11 cellular contexts compared by ENCODE assay signal in the genomic region with DNA sequence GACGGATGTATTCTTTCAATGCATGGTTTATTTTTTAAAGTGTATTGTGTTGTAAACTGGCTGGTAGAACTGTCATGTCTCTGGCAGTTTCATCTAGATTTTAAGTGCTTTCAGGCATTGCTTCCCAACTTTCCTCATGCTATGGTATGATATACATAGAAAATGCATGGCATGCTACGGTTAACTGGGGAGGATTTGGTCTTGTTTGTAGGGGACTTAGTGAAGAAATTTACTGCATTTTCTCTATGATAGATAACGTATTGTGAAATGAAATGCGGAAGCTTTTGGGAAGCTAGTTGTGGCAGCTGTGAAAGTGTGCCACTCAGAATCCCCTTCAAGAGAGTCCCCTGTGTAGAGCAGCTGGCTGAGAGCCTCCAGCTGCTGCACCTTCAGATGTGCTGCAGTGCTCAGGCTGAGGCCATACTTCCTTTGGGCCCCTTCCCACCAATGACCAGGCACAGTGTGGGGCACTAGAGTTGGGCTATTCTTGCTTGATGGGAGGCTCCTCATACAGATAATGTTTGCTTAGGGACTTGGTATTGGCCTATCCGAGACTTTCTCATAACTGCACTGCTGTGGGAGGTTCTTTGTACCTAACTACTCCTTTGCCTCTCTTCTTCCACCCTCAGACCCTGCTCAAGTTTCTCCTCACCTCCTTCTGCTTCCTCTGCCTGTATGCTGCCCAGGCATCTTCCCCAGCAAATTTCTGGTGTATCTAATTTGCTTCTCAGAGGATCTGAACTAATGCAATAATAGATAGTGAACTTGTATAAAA. TPM values are rescaled to one million over a fixed set of nuclear protein-coding genes. Genes with fewer than 3 reads are reported as not detected.
DNase-seq lines count a peak whose midpoint lies in the region; ATAC-seq and TF ChIP-seq lines count a peak whose summit lies in the region.
"Had no signal": no experiment of that assay in that cellular context is flagged by ENCODE, and none has a peak within 500 bp of the region (broad histone marks: within the 10 kb centered on the region; RNA-seq: fewer than 3 reads in every experiment).

No MANE protein-coding gene starts in this region.

- DNase-seq in Right ventricle myocardium inferior (ENCODE audit: missing footprints), result no peak
- DNase-seq in right atrium auricular region (ENCODE audit: low spot score), result no peak
- DNase-seq in upper lobe of right lung, result no peak
- no peak for DNase-seq in SK-N-DZ (ENCODE audit: low spot score)
- no peak for DNase-seq in RWPE1 (ENCODE audit: low spot score)
- DNase-seq in ureter (ENCODE audit: low spot score), result no peak
- DNase-seq: activated CD4-positive, alpha-beta memory T cell treated with anti-CD3 and anti-CD28 coated beads, Interleukin-2, amount 10 ng/mL, durations not matched to agents 7 days and 5 days; NCI-H1930; occipital lobe had no signal

- peak overlapping the region; percentile 2 for H3K27ac Mint-ChIP-seq in dendritic cell treated with granulocyte-macrophage colony-stimulating factor and Interleukin-4, amounts not matched to agents 40 ng/mL and 50 ng/mL, for 4 days
- H3K27ac Mint-ChIP-seq: activated CD4-positive, alpha-beta memory T cell treated with anti-CD3 and anti-CD28 coated beads, Interleukin-2, amount 10 ng/mL, durations not matched to agents 7 days and 5 days had no signal

- H3K9me3 Mint-ChIP-seq in dendritic cell treated with granulocyte-macrophage colony-stimulating factor and Interleukin-4, amounts not matched to agents 40 ng/mL and 50 ng/mL, for 4 days, result no peaks in the 10 kb centered on the region
- H3K9me3 Mint-ChIP-seq: activated CD4-positive, alpha-beta memory T cell treated with anti-CD3 and anti-CD28 coated beads, Interleukin-2, amount 10 ng/mL, durations not matched to agents 7 days and 5 days had no signal

- ATAC-seq in Right ventricle myocardium inferior, result peak; percentile 43
- peak; percentile 73 for ATAC-seq in HG03460 (IDR thresholded peaks at IDR 0.05; ENCODE audit: unreplicated experiment)
- peak; percentile 39 for ATAC-seq in upper lobe of right lung

- intact Hi-C loops in Right ventricle myocardium inferior (cut with DNase I) (no loop called here), upper lobe of right lung (cut with DNase I) (no loop called here)
- intact Hi-C loops in dendritic cell treated with granulocyte-macrophage colony-stimulating factor and Interleukin-4, amounts not matched to agents 40 ng/mL and 50 ng/mL, for 4 days (cut with micrococcal nuclease), result loop anchor here (5.0 to 10.0 kb wide), 2 partner anchors 67 to 360 kb away; a partner anchor contains a TSS

- H3K36me3 ChIP-seq in right atrium auricular region, result no peaks in the 10 kb centered on the region
- no peaks in the 10 kb centered on the region for H3K36me3 ChIP-seq in upper lobe of right lung

- H3K4me1 ChIP-seq in right atrium auricular region (peaks cover 0 to 85% of the 10 kb centered on the region in 2 donors), upper lobe of right lung (peaks cover 61% of the 10 kb centered on the region)

- H3K27me3 ChIP-seq in right atrium auricular region, result no peaks in the 10 kb centered on the region
- no peaks in the 10 kb centered on the region for H3K27me3 ChIP-seq in upper lobe of right lung

- TF ChIP-seq CTCF in right atrium auricular region (IDR thresholded peaks at IDR 0.05) (no peak), upper lobe of right lung (IDR thresholded peaks at IDR 0.05) (no peak), RWPE1 (conservative IDR thresholded peaks at IDR 0.05; ENCODE audit: low read depth) (no peak)

- H3K36me3 Mint-ChIP-seq in dendritic cell treated with granulocyte-macrophage colony-stimulating factor and Interleukin-4, amounts not matched to agents 40 ng/mL and 50 ng/mL, for 4 days (ENCODE audit: low read depth), result peaks cover 1% of the 10 kb centered on the region

- H3K4me1 Mint-ChIP-seq in dendritic cell treated with granulocyte-macrophage colony-stimulating factor and Interleukin-4, amounts not matched to agents 40 ng/mL and 50 ng/mL, for 4 days (ENCODE audit: low read depth), result peaks cover 32% of the 10 kb centered on the region
- H3K4me1 Mint-ChIP-seq: activated CD4-positive, alpha-beta memory T cell treated with anti-CD3 and anti-CD28 coated beads, Interleukin-2, amount 10 ng/mL, durations not matched to agents 7 days and 5 days had no signal

- no peak overlapping the region for H3K4me3 Mint-ChIP-seq in dendritic cell treated with granulocyte-macrophage colony-stimulating factor and Interleukin-4, amounts not matched to agents 40 ng/mL and 50 ng/mL, for 4 days
- H3K4me3 Mint-ChIP-seq: activated CD4-positive, alpha-beta memory T cell treated with anti-CD3 and anti-CD28 coated beads, Interleukin-2, amount 10 ng/mL, durations not matched to agents 7 days and 5 days had no signal

- CTCF ChIA-PET in RWPE1 (lab: Yijun Ruan, JAX), result no interaction called here

- POLR2A ChIA-PET in RWPE1 (lab: Yijun Ruan, JAX; ENCODE audit: low non-redundant PET), result no interaction called here

- H3K27ac ChIP-seq in right atrium auricular region (no peak overlapping the region), upper lobe of right lung (no peak overlapping the region), RWPE1 (no peak overlapping the region)

- no peak overlapping the region for H3K4me3 ChIP-seq in right atrium auricular region
- H3K4me3 ChIP-seq in upper lobe of right lung, result no peak overlapping the region

- H3K27me3 Mint-ChIP-seq in dendritic cell treated with granulocyte-macrophage colony-stimulating factor and Interleukin-4, amounts not matched to agents 40 ng/mL and 50 ng/mL, for 4 days, result no peaks in the 10 kb centered on the region
- H3K27me3 Mint-ChIP-seq: activated CD4-positive, alpha-beta memory T cell treated with anti-CD3 and anti-CD28 coated beads, Interleukin-2, amount 10 ng/mL, durations not matched to agents 7 days and 5 days had no signal

- H3K9me3 ChIP-seq in right atrium auricular region (no peaks in the 10 kb centered on the region), upper lobe of right lung (no peaks in the 10 kb centered on the region)

RNA-seq across cellular contexts. Expression of a gene that starts 51.5 kb away (rescaled TPM):
- 0.08 TPM for total RNA-seq in Right ventricle myocardium inferior
- 1 to 10 TPM in 1 of 2 donors, under 1 TPM in 1; 0.78 to 1.6 TPM for total RNA-seq in right atrium auricular region
- not detected for total RNA-seq in upper lobe of right lung
- 8.7 and 11.9 TPM in 2 replicates for polyA plus RNA-seq in SK-N-DZ (2014; cell fraction: cytosol; rRNA removed)
- polyA plus RNA-seq in SK-N-DZ (2014; cell fraction: nucleus; rRNA removed), result 4.1 and 10.6 TPM in 2 replicates
- 10.1 TPM for total RNA-seq in ureter
